In the genomic region with DNA sequence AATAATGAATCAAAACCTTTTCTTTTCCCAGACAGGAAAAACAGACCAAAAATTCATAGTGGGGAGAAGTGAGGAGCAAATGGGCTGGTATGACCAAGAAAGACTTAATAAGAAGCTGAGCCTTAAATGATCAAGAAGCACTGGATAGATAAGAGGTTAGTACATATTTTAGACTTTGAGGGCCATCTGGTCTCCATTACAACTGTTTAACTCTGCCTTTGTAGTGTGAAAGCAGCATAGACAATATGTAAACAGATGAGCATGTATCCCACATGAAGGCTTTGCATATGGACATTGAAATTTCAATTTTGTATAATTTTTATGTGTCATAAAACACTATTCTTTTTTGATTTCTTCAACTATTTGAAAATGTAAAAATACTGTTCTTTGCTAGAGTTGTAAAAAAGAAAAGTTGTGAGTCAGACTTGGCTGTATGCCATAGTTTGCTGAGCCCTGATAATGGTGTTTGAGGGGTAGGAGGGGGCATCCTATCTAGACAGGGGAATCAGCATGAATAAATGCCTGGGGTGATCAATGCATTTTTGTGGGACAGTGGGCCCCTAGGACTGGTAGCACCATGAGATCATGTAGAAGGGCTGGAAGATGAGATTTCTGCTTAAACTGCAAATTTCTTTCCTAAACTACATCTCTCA, we compare ENCODE assay signal across 21 cellular contexts.
DNase-seq lines count a peak whose midpoint lies in the region; TF ChIP-seq lines count a peak whose summit lies in the region.
"Had no signal": no experiment of that assay in that cellular context is flagged by ENCODE, and none has a peak within 500 bp of the region (broad histone marks: within the 10 kb centered on the region; RNA-seq: fewer than 3 reads in every experiment).

No MANE protein-coding gene starts in this region.

- H3K9me3 Mint-ChIP-seq in mesothelial cell of epicardium, result peaks cover 8% of the 10 kb centered on the region

- no peak overlapping the region for H3K4me3 ChIP-seq in astrocyte of the spinal cord (ENCODE audit: low read depth, low read length)
- no peak overlapping the region for H3K4me3 ChIP-seq in stomach
- H3K4me3 ChIP-seq: A549, MG63 had no signal

- no peak for TF ChIP-seq POLR2A in stomach (IDR thresholded peaks at IDR 0.05)

- no peaks in the 10 kb centered on the region for H3K36me3 ChIP-seq in stomach
- H3K36me3 ChIP-seq: BE2C, MG63 had no signal

- no peaks in the 10 kb centered on the region for H3K27me3 Mint-ChIP-seq in mesothelial cell of epicardium (ENCODE audit: low read depth)

- DNase-seq in Daoy (ENCODE audit: low read depth) (peak; percentile 23), NCI-H69 (lab: John Stamatoyannopoulos, UW) (peak; percentile 38), astrocyte of the spinal cord (ENCODE audit: low read depth, low spot score) (peak; percentile 23), mesothelial cell of epicardium (ENCODE audit: low spot score in 2 of 2, unreplicated experiment in 2 of 2) (no peak), NCI-H2227 treated with DMSO at 0.1 percent for 48 hours (lab: John Stamatoyannopoulos, UW) (no peak), DMS153 treated with DMSO at 0.1 percent for 48 hours (lab: John Stamatoyannopoulos, UW; ENCODE audit: unreplicated experiment) (no peak), stomach (no peak), globus pallidus (ENCODE audit: low spot score) (no peak)
- DNase-seq: BE2C; DMS79 treated with DMSO at 0.1 percent for 48 hours; GOT3; IMR-90; MG63; NCI-H1417; NCI-H187 treated with DMSO at 0.1 percent for 48 hours; NCI-H2107; NCI-H510A treated with DMSO at 0.1 percent for 48 hours; NCI-H774; NK-92 treated with Interleukin-12 subunit alpha and Interleukin-12 subunit beta, amount 100 ng/mL, for 24 hours; SIG-M5 had no signal

- H3K36me3 Mint-ChIP-seq in mesothelial cell of epicardium, result peaks cover 7% of the 10 kb centered on the region

- no peaks in the 10 kb centered on the region for H3K9me3 ChIP-seq in stomach
- H3K9me3 ChIP-seq: A549, BE2C had no signal

- no peak for TF ChIP-seq EP300 in stomach (IDR thresholded peaks at IDR 0.05)

- in situ Hi-C loops in astrocyte of the spinal cord (cut with HindIII; ENCODE audit: low sequenced_read_pairs), result no loop called here

- TF ChIP-seq CTCF in astrocyte of the spinal cord (IDR thresholded peaks at IDR 0.05; ENCODE audit: low read depth, low read length), result no peak
- no peak for TF ChIP-seq CTCF in mesothelial cell of epicardium (IDR thresholded peaks at IDR 0.05; ENCODE audit: unreplicated experiment)
- TF ChIP-seq CTCF in stomach (IDR thresholded peaks at IDR 0.05), result no peak

- H3K27ac ChIP-seq in stomach, result no peak overlapping the region
- H3K27ac ChIP-seq: A549 had no signal

- intact Hi-C loops in stomach (cut with DNase I; ENCODE audit: low total_unique reads), result no loop called here

- H3K27me3 ChIP-seq in stomach, result no peaks in the 10 kb centered on the region
- H3K27me3 ChIP-seq: BE2C had no signal

- peaks cover 25% of the 10 kb centered on the region for H3K4me1 Mint-ChIP-seq in mesothelial cell of epicardium

- H3K4me1 ChIP-seq in stomach, result no peaks in the 10 kb centered on the region
- H3K4me1 ChIP-seq: A549 had no signal

- H3K4me3 Mint-ChIP-seq in mesothelial cell of epicardium, result no peak overlapping the region

- peak overlapping the region; percentile 65 for H3K27ac Mint-ChIP-seq in mesothelial cell of epicardium

Comparison
In these comparisons a context has a peak if more than half of its experiments do, and no peak if none do; other contexts are left out.
1. DNase-seq: peak in Daoy (single experiment), NCI-H69 (single experiment) and astrocyte of the spinal cord (single experiment); none in mesothelial cell of epicardium (0 of 2), NCI-H2227 treated with DMSO at 0.1 percent for 48 hours (single experiment), DMS153 treated with DMSO at 0.1 percent for 48 hours (single experiment), stomach (single experiment) and globus pallidus (single experiment).